10 cellular contexts compared by ENCODE assay signal in genomic region chr9:88949961-88950340, GRCh38. TPM values are rescaled to one million over a fixed set of nuclear protein-coding genes. Genes with fewer than 3 reads are reported as not detected.
DNase-seq lines count a peak whose midpoint lies in the region; ATAC-seq and TF ChIP-seq lines count a peak whose summit lies in the region.
"Had no signal": no experiment of that assay in that cellular context is flagged by ENCODE, and none has a peak within 500 bp of the region (broad histone marks: within the 10 kb centered on the region; RNA-seq: fewer than 3 reads in every experiment).

No MANE protein-coding gene starts in this region.

- no peaks in the 10 kb centered on the region for H3K36me3 ChIP-seq in hepatocyte (replicated peaks; ENCODE audit: insufficient read depth, low read depth)
- H3K36me3 ChIP-seq: lower lobe of right lung, right lobe of liver had no signal

- no peak overlapping the region for H3K4me3 Mint-ChIP-seq in activated naive CD8-positive, alpha-beta T cell treated with anti-CD3 and anti-CD28 coated beads, Interleukin-2, amount 50 U/mL, for 24 hours
- H3K4me3 Mint-ChIP-seq in CD4-positive, alpha-beta T cell = no peak overlapping the region

- H3K4me3 ChIP-seq in hepatocyte = no peak overlapping the region
- H3K4me3 ChIP-seq: lower lobe of right lung, right lobe of liver had no signal

- H2AFZ ChIP-seq in hepatocyte = no peak overlapping the region

- H3K79me2 ChIP-seq in hepatocyte = no peaks in the 10 kb centered on the region

- H3K4me2 ChIP-seq in hepatocyte = peak overlapping the region; percentile 9

- peaks cover 14% of the 10 kb centered on the region for H3K27me3 Mint-ChIP-seq in activated naive CD8-positive, alpha-beta T cell treated with anti-CD3 and anti-CD28 coated beads, Interleukin-2, amount 50 U/mL, for 24 hours
- peaks cover 29% of the 10 kb centered on the region for H3K27me3 Mint-ChIP-seq in CD4-positive, alpha-beta T cell

- H3K9me3 ChIP-seq in hepatocyte (ENCODE audit: low read depth) = no peaks in the 10 kb centered on the region
- H3K9me3 ChIP-seq in CD4-positive, alpha-beta T cell (ENCODE audit: control insufficient read depth, low read length) = no peaks in the 10 kb centered on the region
- H3K9me3 ChIP-seq: lower lobe of right lung, right lobe of liver had no signal

- peak overlapping the region; percentile 55 for H3K27ac ChIP-seq in hepatocyte
- peak overlapping the region; percentile 37 for H3K27ac ChIP-seq in temporal lobe (ENCODE audit: low read depth, low read length)
- H3K27ac ChIP-seq in CD4-positive, alpha-beta T cell (ENCODE audit: low read depth, low read length) = no peak overlapping the region
- H3K27ac ChIP-seq: right lobe of liver had no signal

- peak; percentile 68 to 93 for ATAC-seq in activated naive CD4-positive, alpha-beta T cell treated with anti-CD3 and anti-CD28 coated beads, Interleukin-2, amount 50 U/mL, for 72 hours
- peak; percentile 87 for ATAC-seq in activated naive CD8-positive, alpha-beta T cell treated with anti-CD3 and anti-CD28 coated beads, Interleukin-2, amount 50 U/mL, for 24 hours
- ATAC-seq in GM21526 (IDR thresholded peaks at IDR 0.05; ENCODE audit: low FRiP score, unreplicated experiment) = no peak
- no peak for ATAC-seq in CD4-positive, alpha-beta T cell (ENCODE audit: poor library complexity)

- H3K9me3 Mint-ChIP-seq in activated naive CD4-positive, alpha-beta T cell treated with anti-CD3 and anti-CD28 coated beads, Interleukin-2, amount 50 U/mL, for 72 hours = no peaks in the 10 kb centered on the region
- no peaks in the 10 kb centered on the region for H3K9me3 Mint-ChIP-seq in activated naive CD8-positive, alpha-beta T cell treated with anti-CD3 and anti-CD28 coated beads, Interleukin-2, amount 50 U/mL, for 24 hours
- H3K9me3 Mint-ChIP-seq in CD4-positive, alpha-beta T cell = no peaks in the 10 kb centered on the region

- H3K27ac Mint-ChIP-seq in activated naive CD4-positive, alpha-beta T cell treated with anti-CD3 and anti-CD28 coated beads, Interleukin-2, amount 50 U/mL, for 72 hours = no peak overlapping the region
- no peak overlapping the region for H3K27ac Mint-ChIP-seq in activated naive CD8-positive, alpha-beta T cell treated with anti-CD3 and anti-CD28 coated beads, Interleukin-2, amount 50 U/mL, for 24 hours
- no peak overlapping the region for H3K27ac Mint-ChIP-seq in CD4-positive, alpha-beta T cell

- no peaks in the 10 kb centered on the region for H3K27me3 ChIP-seq in hepatocyte
- peaks cover 17% of the 10 kb centered on the region for H3K27me3 ChIP-seq in CD4-positive, alpha-beta T cell (ENCODE audit: control insufficient read depth, insufficient read depth, low read length)
- H3K27me3 ChIP-seq: right lobe of liver had no signal

- WGBS in hepatocyte (ENCODE audit: low lambda C conversion rate, missing lambda C conversion rate) = 67% methylated on average over 1 of the region's 1 CpG

- no peak for TF ChIP-seq CTCF in hepatocyte (IDR thresholded peaks at IDR 0.05; ENCODE audit: poor library complexity)
- no peak for TF ChIP-seq CTCF in CD4-positive, alpha-beta T cell (IDR thresholded peaks at IDR 0.05)

- intact Hi-C loops in CD4-positive, alpha-beta T cell (cut with DNase I, micrococcal nuclease) = no loop called here

- H3K4me1 Mint-ChIP-seq in activated naive CD8-positive, alpha-beta T cell treated with anti-CD3 and anti-CD28 coated beads, Interleukin-2, amount 50 U/mL, for 24 hours = peaks cover 9% of the 10 kb centered on the region
- no peaks in the 10 kb centered on the region for H3K4me1 Mint-ChIP-seq in CD4-positive, alpha-beta T cell (ENCODE audit: low read depth)

- H3K36me3 Mint-ChIP-seq in activated naive CD4-positive, alpha-beta T cell treated with anti-CD3 and anti-CD28 coated beads, Interleukin-2, amount 50 U/mL, for 72 hours = no peaks in the 10 kb centered on the region
- H3K36me3 Mint-ChIP-seq in activated naive CD8-positive, alpha-beta T cell treated with anti-CD3 and anti-CD28 coated beads, Interleukin-2, amount 50 U/mL, for 24 hours (ENCODE audit: low read depth) = no peaks in the 10 kb centered on the region
- H3K36me3 Mint-ChIP-seq in CD4-positive, alpha-beta T cell (ENCODE audit: low read depth) = no peaks in the 10 kb centered on the region

- peaks cover 23% of the 10 kb centered on the region for H3K4me1 ChIP-seq in hepatocyte (ENCODE audit: insufficient read depth)
- H3K4me1 ChIP-seq: right lobe of liver had no signal

- H3K9me2 ChIP-seq in hepatocyte (replicated peaks; ENCODE audit: insufficient read depth) = no peaks in the 10 kb centered on the region

- DNase-seq in activated naive CD4-positive, alpha-beta T cell treated with anti-CD3 and anti-CD28 coated beads, Interleukin-2, amount 50 U/mL, for 72 hours (ENCODE audit: low spot score in 2 of 2) = peak in 1 of 2 donors; percentile 19
- DNase-seq in activated naive CD4-positive, alpha-beta T cell (lab: John Stamatoyannopoulos, UW) = no peak
- no peak for DNase-seq in activated naive CD8-positive, alpha-beta T cell treated with anti-CD3 and anti-CD28 coated beads, Interleukin-2, amount 50 U/mL, for 24 hours
- DNase-seq in hepatocyte (ENCODE audit: low spot score) (no peak), SK-N-DZ (ENCODE audit: low spot score) (no peak)
- no peak for DNase-seq in CD4-positive, alpha-beta T cell
- DNase-seq: lower lobe of right lung, right lobe of liver had no signal

- POLR2A ChIA-PET in CD4-positive, alpha-beta T cell (lab: Charles Lee) = no interaction called here

- CTCF ChIA-PET in CD4-positive, alpha-beta T cell (lab: Charles Lee) = no interaction called here

- H4K20me1 ChIP-seq in hepatocyte (ENCODE audit: insufficient read depth, poor library complexity, severe bottlenecking) = no peaks in the 10 kb centered on the region

RNA-seq across cellular contexts. Expression of gene S1PR3, which starts 41.3 kb away (rescaled TPM):
- total RNA-seq in activated naive CD4-positive, alpha-beta T cell treated with anti-CD3 and anti-CD28 coated beads, Interleukin-2, amount 50 U/mL, for 72 hours = under 1 TPM; 0.07 to 0.14 TPM
- total RNA-seq in hepatocyte = 46.1 and 48.6 TPM in 2 replicates
- 13.2 and 21.4 TPM in 2 replicates for polyA plus RNA-seq in hepatocyte
- 9.6 TPM for total RNA-seq in temporal lobe
- polyA plus RNA-seq in SK-N-DZ (2014; cell fraction: cytosol; rRNA removed) = 0.16 TPM in 2 replicates
- 0.02 TPM in 1 of 2 replicates, not detected in the other for polyA plus RNA-seq in SK-N-DZ (2014; cell fraction: nucleus; rRNA removed)
- total RNA-seq in CD4-positive, alpha-beta T cell = under 1 TPM; 0.31 to 0.33 TPM

Comparison
In these comparisons a context has a peak if more than half of its experiments do, and no peak if none do; other contexts are left out.
1. ATAC-seq: peak in activated naive CD4-positive, alpha-beta T cell treated with anti-CD3 and anti-CD28 coated beads, Interleukin-2, amount 50 U/mL, for 72 hours (2 of 2) and activated naive CD8-positive, alpha-beta T cell treated with anti-CD3 and anti-CD28 coated beads, Interleukin-2, amount 50 U/mL, for 24 hours (single experiment); none in GM21526 (single experiment) and CD4-positive, alpha-beta T cell (single experiment).